Comparison of ENCODE assay signal across 24 cellular contexts in the genomic region with DNA sequence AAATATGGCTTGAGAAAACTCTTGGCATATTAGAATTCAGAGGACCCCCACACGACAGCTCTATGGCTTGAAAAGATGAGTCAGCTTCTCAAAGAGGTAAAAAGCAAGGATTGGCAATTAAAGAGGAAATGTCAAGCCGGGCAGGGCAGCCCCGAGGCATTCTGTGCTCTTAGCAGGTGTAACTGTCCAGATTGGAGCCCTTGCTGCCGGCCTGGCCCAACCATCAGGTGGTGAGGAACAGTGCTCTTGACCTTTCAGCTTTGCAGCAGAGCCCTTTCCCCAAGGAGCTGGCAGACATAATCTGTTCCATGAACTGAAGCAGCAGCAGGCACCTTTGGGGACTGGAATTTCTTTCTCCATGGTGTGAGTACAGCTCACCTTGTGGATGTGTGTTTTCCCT.
DNase-seq lines count a peak whose midpoint lies in the region; ATAC-seq, FAIRE-seq and TF ChIP-seq lines count a peak whose summit lies in the region.
"Had no signal": no experiment of that assay in that cellular context is flagged by ENCODE, and none has a peak within 500 bp of the region (broad histone marks: within the 10 kb centered on the region; RNA-seq: fewer than 3 reads in every experiment).

No MANE protein-coding gene starts in this region.

- 82% methylated on average over 4 of the region's 4 CpGs; no CpG with 5 or more reads in 1 of the 2 experiments for WGBS in H1 (ENCODE audit: extremely low coverage in 1 of 2, insufficient coverage in 1 of 2, insufficient read length in 1 of 2, insufficient replicate concordance in 2 of 2, low coverage in 1 of 2, low lambda C conversion rate in 2 of 2, missing lambda C conversion rate in 1 of 2), 2 experiments

- H2AFZ ChIP-seq in H1 (ENCODE audit: low read length) = peak overlapping the region; percentile 32; the same call in 1 of the 2 replicates

- TF ChIP-seq RAD21 in H1 (IDR thresholded peaks at IDR 0.05 in 1 of 2, conservative IDR thresholded peaks at IDR 0.05 in 1 of 2; ENCODE audit: low read depth in 2 of 2, low read length in 2 of 2) = no peak

- TF ChIP-seq CTCF in H1 (IDR thresholded peaks at IDR 0.05; ENCODE audit: control extremely low read depth in 1 of 3, insufficient read depth in 1 of 3, low read depth in 1 of 3, low read length in 3 of 3) = no peak

- H3K79me2 ChIP-seq in H1 (ENCODE audit: control insufficient read depth in 1 of 2, insufficient read depth in 2 of 2, low read length in 2 of 2) = no peaks in the 10 kb centered on the region

- no peak overlapping the region for H3K18ac ChIP-seq in H1 (ENCODE audit: extremely low read depth, low read length)

- no peak overlapping the region for H3K27ac ChIP-seq in H1 (ENCODE audit: low read depth, low read length)
- H3K27ac ChIP-seq: 22Rv1; A549; BLaER1 treated with 17β-estradiol and CSF1 and Interleukin-3, amounts not matched to agents 10 nM and 100 nM; C4-2B had no signal

- no peaks in the 10 kb centered on the region for H3K4me1 ChIP-seq in H1 (replicated peaks in 1 of 4; ENCODE audit: control insufficient read depth in 3 of 4, insufficient read depth in 4 of 4, low read length in 3 of 4)
- H3K4me1 ChIP-seq: A549, Caco-2 had no signal

- CTCF ChIA-PET in H1 (lab: Charles Lee; ENCODE audit: partially characterized antibody) = interaction anchor here (0.9 to 4.9 kb wide), 9 partner anchors 11 to 249 kb away, joined by 3 to 44 read pairs (median 4); no protein-coding TSS in a partner anchor

- no peak overlapping the region for H2AK5ac ChIP-seq in H1 (ENCODE audit: low read depth, low read length)

- no peaks in the 10 kb centered on the region for H3K27me3 ChIP-seq in H1 (replicated peaks in 1 of 4; ENCODE audit: control insufficient read depth in 3 of 4, extremely low read depth in 1 of 4, insufficient read depth in 3 of 4, low read length in 3 of 4)
- H3K27me3 ChIP-seq: BLaER1 treated with 17β-estradiol and CSF1 and Interleukin-3, amounts not matched to agents 10 nM and 100 nM had no signal

- H4K5ac ChIP-seq in H1 (ENCODE audit: insufficient read length, low read depth, low read length) = no peak overlapping the region

- POLR2A ChIA-PET in H1 (lab: Charles Lee; ENCODE audit: partially characterized antibody) = no interaction called here

- no peaks in the 10 kb centered on the region for H3K36me3 ChIP-seq in H1 (ENCODE audit: control insufficient read depth in 2 of 4, insufficient read depth in 4 of 4, low read length in 3 of 4)
- H3K36me3 ChIP-seq: BLaER1 treated with 17β-estradiol and CSF1 and Interleukin-3, amounts not matched to agents 10 nM and 100 nM had no signal

- no peak overlapping the region for H4K91ac ChIP-seq in H1 (replicated peaks; ENCODE audit: insufficient read length, low read length)

- H3K56ac ChIP-seq in H1 (replicated peaks; ENCODE audit: insufficient read length, low read depth, low read length) = no peak overlapping the region

- no peak overlapping the region for H2BK12ac ChIP-seq in H1 (ENCODE audit: low read depth, low read length)

- DNase-seq in NCI-H2227 (lab: John Stamatoyannopoulos, UW; ENCODE audit: unreplicated experiment) (peak; percentile 16), NCI-H2227 treated with DMSO at 0.1 percent for 48 hours (lab: John Stamatoyannopoulos, UW) (no peak), cerebellar cortex (ENCODE audit: low spot score) (peak; percentile 65), H1 (ENCODE audit: low read depth in 1 of 2, low spot score in 2 of 2) (no peak), posterior vena cava (ENCODE audit: low spot score) (peak; percentile 78), NCI-H510A treated with DMSO at 0.1 percent for 48 hours (lab: John Stamatoyannopoulos, UW) (no peak)
- DNase-seq: AML-193; Caco-2; Calu3; CD4-positive, alpha-beta T cell; CD8-positive, alpha-beta T cell; DMS79 treated with DMSO at 0.1 percent for 48 hours; GDM1 had no signal

- H3K79me1 ChIP-seq in H1 (ENCODE audit: low read depth, low read length) = no peaks in the 10 kb centered on the region

- no peaks in the 10 kb centered on the region for H3K9me3 ChIP-seq in H1 (ENCODE audit: insufficient read depth in 2 of 2, low read depth in 1 of 2, low read length in 1 of 2)
- H3K9me3 ChIP-seq: A549, Caco-2 had no signal

- H2BK15ac ChIP-seq in H1 (ENCODE audit: low read length) = no peak overlapping the region

- no peak overlapping the region for H3K4me2 ChIP-seq in H1 (ENCODE audit: insufficient read depth in 1 of 2, low read depth in 2 of 2, low read length in 2 of 2)
- H3K4me2 ChIP-seq: A549; BLaER1 treated with 17β-estradiol and CSF1 and Interleukin-3, amounts not matched to agents 10 nM and 100 nM had no signal

- no peaks in the 10 kb centered on the region for H3K23me2 ChIP-seq in H1 (ENCODE audit: low read depth, low read length)

- no peak overlapping the region for H2BK5ac ChIP-seq in H1 (ENCODE audit: low read depth, low read length)

- intact Hi-C loops in posterior vena cava (cut with DNase I) = no loop called here

- H4K20me1 ChIP-seq in H1 (replicated peaks in 1 of 2; ENCODE audit: control insufficient read depth in 1 of 2, insufficient read depth in 2 of 2, low read length in 2 of 2) = no peaks in the 10 kb centered on the region
- H4K20me1 ChIP-seq: BLaER1 treated with 17β-estradiol and CSF1 and Interleukin-3, amounts not matched to agents 10 nM and 100 nM had no signal

- no peak overlapping the region for H3K4me3 ChIP-seq in H1 (ENCODE audit: extremely low read depth in 1 of 4, insufficient read depth in 2 of 4, low read depth in 3 of 4, low read length in 4 of 4)
- H3K4me3 ChIP-seq: A549; BLaER1 treated with 17β-estradiol and CSF1 and Interleukin-3, amounts not matched to agents 10 nM and 100 nM; GM12878 had no signal

- no peak overlapping the region for H4K8ac ChIP-seq in H1 (ENCODE audit: extremely low read depth, insufficient read depth, low read length)

- H2BK120ac ChIP-seq in H1 (replicated peaks; ENCODE audit: low read depth, low read length) = no peak overlapping the region

- no peak for TF ChIP-seq EP300 in H1 (IDR thresholded peaks at IDR 0.05; ENCODE audit: borderline replicate concordance in 1 of 2, low read depth in 2 of 2, low read length in 2 of 2)

- no peak for TF ChIP-seq POLR2A in H1 (IDR thresholded peaks at IDR 0.05; ENCODE audit: control extremely low read depth in 1 of 2, low read depth in 2 of 2, low read length in 2 of 2)

- no peak for FAIRE-seq in H1 (lab: Jason Lieb, UNC)
- FAIRE-seq: A549, D721Med, GM12878, GM12892, GM18507, GM19239 had no signal

- no peak overlapping the region for H3K14ac ChIP-seq in H1 (ENCODE audit: insufficient read length)

- no peak overlapping the region for H3K4ac ChIP-seq in H1 (replicated peaks; ENCODE audit: insufficient read length, low read depth, low read length)

- H3K23ac ChIP-seq in H1 (ENCODE audit: insufficient read length) = no peak overlapping the region

- no peak for ATAC-seq in HG02642 (IDR thresholded peaks at IDR 0.05; ENCODE audit: poor library complexity, unreplicated experiment)
- ATAC-seq in GM18858 (IDR thresholded peaks at IDR 0.05; ENCODE audit: unreplicated experiment) = no peak
- ATAC-seq: A549; CD8-positive, alpha-beta T cell; GM12878 had no signal

- H3K9ac ChIP-seq in H1 (replicated peaks in 1 of 4; ENCODE audit: extremely low read depth in 1 of 4, low read depth in 3 of 4, low read length in 3 of 4) = no peak overlapping the region
- H3K9ac ChIP-seq: BLaER1 treated with 17β-estradiol and CSF1 and Interleukin-3, amounts not matched to agents 10 nM and 100 nM had no signal

- H2BK20ac ChIP-seq in H1 (ENCODE audit: low read length) = 0 out of 2 replicates have a peak overlapping the region, but pooled peaks have one; percentile 55

TF ChIP-seq in H1, 55 proteins besides CTCF, POLR2A, EP300 and RAD21 (continues in another document):
- no peak for TF ChIP-seq SIRT6 (IDR thresholded peaks at IDR 0.05; ENCODE audit: low read length)
- no peak for TF ChIP-seq ASH2L (IDR thresholded peaks at IDR 0.05; ENCODE audit: low read length)
- TF ChIP-seq SRF (IDR thresholded peaks at IDR 0.05; ENCODE audit: low read depth, low read length) = no peak
- TF ChIP-seq HDAC6 (IDR thresholded peaks at IDR 0.05; ENCODE audit: low read depth, low read length) = no peak
- TF ChIP-seq, protein P1, sequence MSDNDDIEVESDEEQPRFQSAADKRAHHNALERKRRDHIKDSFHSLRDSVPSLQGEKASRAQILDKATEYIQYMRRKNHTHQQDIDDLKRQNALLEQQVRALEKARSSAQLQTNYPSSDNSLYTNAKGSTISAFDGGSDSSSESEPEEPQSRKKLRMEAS (IDR thresholded peaks at IDR 0.05) = no peak
- TF ChIP-seq CBX8 (IDR thresholded peaks at IDR 0.05; ENCODE audit: borderline replicate concordance, low read depth, low read length) = no peak
- TF ChIP-seq PHF8 (conservative IDR thresholded peaks at IDR 0.05; ENCODE audit: low read depth, low read length) = no peak
- no peak for TF ChIP-seq CREB1 (IDR thresholded peaks at IDR 0.05)
- TF ChIP-seq RBBP5 (IDR thresholded peaks at IDR 0.05; ENCODE audit: borderline replicate concordance, low read depth, low read length) = no peak
- TF ChIP-seq GTF2F1 (IDR thresholded peaks at IDR 0.05; ENCODE audit: borderline replicate concordance, low read depth, low read length) = no peak
- TF ChIP-seq HDAC2 (IDR thresholded peaks at IDR 0.05; ENCODE audit: borderline replicate concordance in 1 of 2, low read depth in 2 of 2, low read length in 2 of 2) = no peak
- TF ChIP-seq FOSL1 (IDR thresholded peaks at IDR 0.05; ENCODE audit: insufficient read depth, low read depth, low read length) = no peak
- TF ChIP-seq YY1 (IDR thresholded peaks at IDR 0.05; ENCODE audit: low read depth, low read length) = no peak
- no peak for TF ChIP-seq POLR2AphosphoS5 (IDR thresholded peaks at IDR 0.05; ENCODE audit: low read depth, low read length)
- no peak for TF ChIP-seq GABPA (IDR thresholded peaks at IDR 0.05; ENCODE audit: borderline replicate concordance, insufficient read depth, low read length)
- TF ChIP-seq CHD2 (IDR thresholded peaks at IDR 0.05; ENCODE audit: low read length) = no peak
- TF ChIP-seq TAF1 (IDR thresholded peaks at IDR 0.05; ENCODE audit: low read depth, low read length) = no peak
- no peak for TF ChIP-seq RNF2 (IDR thresholded peaks at IDR 0.05; ENCODE audit: borderline replicate concordance, low read depth, low read length, missing control alignments, poor library complexity, severe bottlenecking)

Comparison
In these comparisons a context has a peak if more than half of its experiments do, and no peak if none do; other contexts are left out.
1. DNase-seq: peak in NCI-H2227 (single experiment), cerebellar cortex (single experiment) and posterior vena cava (single experiment); none in NCI-H2227 treated with DMSO at 0.1 percent for 48 hours (single experiment), H1 (0 of 2) and NCI-H510A treated with DMSO at 0.1 percent for 48 hours (single experiment).